Comparison of ENCODE assay signal across 16 cellular contexts in the genomic region with DNA sequence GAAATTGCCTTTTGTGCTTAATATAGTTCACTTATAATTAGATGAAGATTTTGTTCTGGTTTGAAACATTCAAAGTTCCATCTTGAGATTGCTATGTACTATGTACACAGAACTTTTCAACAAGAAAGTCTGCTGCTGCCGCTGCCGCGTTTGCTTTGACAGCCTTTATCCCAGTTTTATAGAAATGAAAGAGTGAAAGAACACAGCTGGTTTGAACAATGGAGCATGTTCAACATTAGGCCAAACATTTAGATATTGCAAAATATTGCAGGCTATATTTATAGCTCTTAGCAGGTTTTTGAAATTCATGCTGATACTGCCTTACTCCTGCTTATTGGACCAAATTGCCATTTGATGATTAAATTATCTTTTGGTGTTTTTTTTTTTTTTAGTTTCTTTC.
A peak's percentile ranks its signal among the peaks of the same experiment; 100 is the strongest.
DNase-seq lines count a peak whose midpoint lies in the region; ATAC-seq, FAIRE-seq and TF ChIP-seq lines count a peak whose summit lies in the region.
"Had no signal": no experiment of that assay in that cellular context is flagged by ENCODE, and none has a peak within 500 bp of the region (broad histone marks: within the 10 kb centered on the region; RNA-seq: fewer than 3 reads in every experiment).

No MANE protein-coding gene starts in this region.

- WGBS in gastroesophageal sphincter (ENCODE audit: low coverage in 1 of 2), 2 donors, result 17 to 23% methylated on average over 3 of the region's 3 CpGs
- 53 to 70% (median 65%) methylated on average over 3 of the region's 3 CpGs for WGBS in small intestine, 3 donors

- H3K4me1 Mint-ChIP-seq in astrocyte (ENCODE audit: low read depth, unreplicated experiment), result peaks cover 15% of the 10 kb centered on the region
- H3K4me1 Mint-ChIP-seq in activated T-helper 1 cell treated with anti-CD3 and anti-CD28 coated beads, Interleukin-12 subunit alpha, Interleukin-12 subunit beta, Interleukin-2, Interleukin-4 antibody, amounts not matched to agents 30 ng/mL and 10 ng/mL and 1 ng/mL, durations not matched to agents 14 hours and 24 hours and 36 hours (ENCODE audit: low read depth), result no peaks in the 10 kb centered on the region
- H3K4me1 Mint-ChIP-seq: activated CD4-positive, alpha-beta memory T cell treated with anti-CD3 and anti-CD28 coated beads, Interleukin-2, amount 10 ng/mL, durations not matched to agents 7 days and 5 days had no signal

- intact Hi-C loops in gastrocnemius medialis (cut with DNase I; ENCODE audit: low total_unique reads), result loop anchor here (10.0 kb wide), 1 partner anchor 303 kb away; a partner anchor contains a TSS
- intact Hi-C loops in activated T-helper 1 cell treated with anti-CD3 and anti-CD28 coated beads, Interleukin-12 subunit alpha, Interleukin-12 subunit beta, Interleukin-2, Interleukin-4 antibody, amounts not matched to agents 30 ng/mL and 10 ng/mL and 1 ng/mL, durations not matched to agents 14 hours and 24 hours and 36 hours (cut with micrococcal nuclease), result no loop called here

- in situ Hi-C loops in gastrocnemius medialis (cut with MboI; ENCODE audit: low sequenced_read_pairs in 4 of 4), result no loop called here

- H3K27me3 ChIP-seq in astrocyte (ENCODE audit: insufficient read depth, low read length) (no peaks in the 10 kb centered on the region), gastroesophageal sphincter (no peaks in the 10 kb centered on the region), gastrocnemius medialis (no peaks in the 10 kb centered on the region), small intestine (ENCODE audit: control insufficient read depth in 2 of 2, insufficient read depth in 2 of 2, low read length in 2 of 2) (no peaks in the 10 kb centered on the region)
- H3K27me3 ChIP-seq: cardiac muscle cell, spleen had no signal

- H3K4me1 ChIP-seq in astrocyte (ENCODE audit: insufficient read depth, low read length), result peaks cover 21% of the 10 kb centered on the region
- peaks cover 26 to 70% (median 33%) of the 10 kb centered on the region in 3 donors for H3K4me1 ChIP-seq in gastroesophageal sphincter
- H3K4me1 ChIP-seq in gastrocnemius medialis, result peaks cover 17 to 25% of the 10 kb centered on the region in 2 donors
- H3K4me1 ChIP-seq in small intestine (ENCODE audit: control insufficient read depth in 2 of 2, insufficient read depth in 1 of 2, low read depth in 1 of 2, low read length in 1 of 2), result peaks cover 0 to 4% of the 10 kb centered on the region in 2 donors
- H3K4me1 ChIP-seq: spleen had no signal

- H3K4me3 ChIP-seq in astrocyte (ENCODE audit: insufficient read depth, low read depth, low read length), result no peak overlapping the region
- H3K4me3 ChIP-seq in gastroesophageal sphincter, result no peak overlapping the region
- no peak overlapping the region for H3K4me3 ChIP-seq in gastrocnemius medialis
- no peak overlapping the region for H3K4me3 ChIP-seq in small intestine (ENCODE audit: low read depth in 1 of 2, low read length in 2 of 2)
- H3K4me3 ChIP-seq: cardiac muscle cell, spleen had no signal

- no peaks in the 10 kb centered on the region for H3K36me3 Mint-ChIP-seq in astrocyte (ENCODE audit: low read depth, unreplicated experiment)
- no peaks in the 10 kb centered on the region for H3K36me3 Mint-ChIP-seq in activated T-helper 1 cell treated with anti-CD3 and anti-CD28 coated beads, Interleukin-12 subunit alpha, Interleukin-12 subunit beta, Interleukin-2, Interleukin-4 antibody, amounts not matched to agents 30 ng/mL and 10 ng/mL and 1 ng/mL, durations not matched to agents 14 hours and 24 hours and 36 hours (ENCODE audit: low read depth)
- H3K36me3 Mint-ChIP-seq: activated naive CD8-positive, alpha-beta T cell had no signal

- H3K79me2 ChIP-seq in astrocyte (ENCODE audit: insufficient read depth, low read length), result no peaks in the 10 kb centered on the region

- no peak for TF ChIP-seq CTCF in astrocyte (IDR thresholded peaks at IDR 0.05; ENCODE audit: insufficient read depth, low read depth, low read length)
- no peak for TF ChIP-seq CTCF in gastroesophageal sphincter (IDR thresholded peaks at IDR 0.05)
- TF ChIP-seq CTCF in gastrocnemius medialis (IDR thresholded peaks at IDR 0.05 in 4 of 5, conservative IDR thresholded peaks at IDR 0.05 in 1 of 5), result no peak

- FAIRE-seq in astrocyte (lab: Jason Lieb, UNC) (no peak), small intestine (lab: Jason Lieb, UNC) (no peak)

- H3K9me3 Mint-ChIP-seq in astrocyte (ENCODE audit: unreplicated experiment), result no peaks in the 10 kb centered on the region
- H3K9me3 Mint-ChIP-seq in activated T-helper 1 cell treated with anti-CD3 and anti-CD28 coated beads, Interleukin-12 subunit alpha, Interleukin-12 subunit beta, Interleukin-2, Interleukin-4 antibody, amounts not matched to agents 30 ng/mL and 10 ng/mL and 1 ng/mL, durations not matched to agents 14 hours and 24 hours and 36 hours, result peaks cover 21% of the 10 kb centered on the region
- H3K9me3 Mint-ChIP-seq: activated CD4-positive, alpha-beta memory T cell treated with anti-CD3 and anti-CD28 coated beads, Interleukin-2, amount 10 ng/mL, durations not matched to agents 7 days and 5 days had no signal

- ATAC-seq in gastroesophageal sphincter, result peak; percentile 67
- peak; percentile 48 to 53 for ATAC-seq in gastrocnemius medialis
- ATAC-seq: left lobe of liver, Panc1 had no signal

- H3K27me3 Mint-ChIP-seq in astrocyte (ENCODE audit: low read depth, unreplicated experiment), result no peaks in the 10 kb centered on the region
- no peaks in the 10 kb centered on the region for H3K27me3 Mint-ChIP-seq in activated T-helper 1 cell treated with anti-CD3 and anti-CD28 coated beads, Interleukin-12 subunit alpha, Interleukin-12 subunit beta, Interleukin-2, Interleukin-4 antibody, amounts not matched to agents 30 ng/mL and 10 ng/mL and 1 ng/mL, durations not matched to agents 14 hours and 24 hours and 36 hours (ENCODE audit: insufficient read depth)
- H3K27me3 Mint-ChIP-seq: activated CD4-positive, alpha-beta memory T cell treated with anti-CD3 and anti-CD28 coated beads, Interleukin-2, amount 10 ng/mL, durations not matched to agents 7 days and 5 days had no signal

- no peak overlapping the region for H2AFZ ChIP-seq in astrocyte (ENCODE audit: low read depth, low read length)

- H4K20me1 ChIP-seq in astrocyte (ENCODE audit: insufficient read depth, low read length), result no peaks in the 10 kb centered on the region

- H3K9ac ChIP-seq in astrocyte (ENCODE audit: low read length), result no peak overlapping the region

- H3K4me3 Mint-ChIP-seq in astrocyte (ENCODE audit: unreplicated experiment), result no peak overlapping the region
- H3K4me3 Mint-ChIP-seq in activated T-helper 1 cell treated with anti-CD3 and anti-CD28 coated beads, Interleukin-12 subunit alpha, Interleukin-12 subunit beta, Interleukin-2, Interleukin-4 antibody, amounts not matched to agents 30 ng/mL and 10 ng/mL and 1 ng/mL, durations not matched to agents 14 hours and 24 hours and 36 hours, result no peak overlapping the region
- H3K4me3 Mint-ChIP-seq: activated CD4-positive, alpha-beta memory T cell treated with anti-CD3 and anti-CD28 coated beads, Interleukin-2, amount 10 ng/mL, durations not matched to agents 7 days and 5 days; activated naive CD8-positive, alpha-beta T cell had no signal

- H3K27ac Mint-ChIP-seq in astrocyte (ENCODE audit: unreplicated experiment), result peak overlapping the region; percentile 7
- H3K27ac Mint-ChIP-seq in activated T-helper 1 cell treated with anti-CD3 and anti-CD28 coated beads, Interleukin-12 subunit alpha, Interleukin-12 subunit beta, Interleukin-2, Interleukin-4 antibody, amounts not matched to agents 30 ng/mL and 10 ng/mL and 1 ng/mL, durations not matched to agents 14 hours and 24 hours and 36 hours, result no peak overlapping the region
- H3K27ac Mint-ChIP-seq: activated CD4-positive, alpha-beta memory T cell treated with anti-CD3 and anti-CD28 coated beads, Interleukin-2, amount 10 ng/mL, durations not matched to agents 7 days and 5 days; activated naive CD8-positive, alpha-beta T cell had no signal

- TF ChIP-seq POLR2A in gastroesophageal sphincter (IDR thresholded peaks at IDR 0.05), result no peak
- no peak for TF ChIP-seq POLR2A in gastrocnemius medialis (IDR thresholded peaks at IDR 0.05)

- H3K27ac ChIP-seq in astrocyte (ENCODE audit: low read depth, low read length), result no peak overlapping the region
- peak overlapping the region; percentile 76 to 89 (median 80) for H3K27ac ChIP-seq in gastroesophageal sphincter
- peak overlapping the region; percentile 42 to 64 (median 54) for H3K27ac ChIP-seq in gastrocnemius medialis
- H3K27ac ChIP-seq in small intestine (ENCODE audit: low read depth in 1 of 2, low read length in 1 of 2), result no peak overlapping the region
- H3K27ac ChIP-seq: cardiac muscle cell, spleen had no signal

- peak overlapping the region; percentile 9 for H3K4me2 ChIP-seq in astrocyte (ENCODE audit: low read length)

- no peaks in the 10 kb centered on the region for H3K9me3 ChIP-seq in astrocyte (ENCODE audit: insufficient read depth, low read depth, low read length)
- no peaks in the 10 kb centered on the region for H3K9me3 ChIP-seq in gastroesophageal sphincter
- no peaks in the 10 kb centered on the region for H3K9me3 ChIP-seq in gastrocnemius medialis
- no peaks in the 10 kb centered on the region for H3K9me3 ChIP-seq in small intestine (ENCODE audit: control insufficient read depth, low read depth)
- H3K9me3 ChIP-seq: spleen had no signal

- H3K36me3 ChIP-seq in astrocyte (ENCODE audit: insufficient read depth, low read length) (no peaks in the 10 kb centered on the region), gastroesophageal sphincter (no peaks in the 10 kb centered on the region), gastrocnemius medialis (no peaks in the 10 kb centered on the region), small intestine (ENCODE audit: control insufficient read depth in 2 of 2, insufficient read depth in 2 of 2, low read length in 2 of 2) (no peaks in the 10 kb centered on the region)
- H3K36me3 ChIP-seq: cardiac muscle cell, spleen had no signal

- DNase-seq in AG20443 (ENCODE audit: low spot score) (peak; percentile 11), astrocyte (ENCODE audit: low read depth) (no peak), gastrocnemius medialis (peak in 1 of 2 donors; percentile 22), small intestine (no peak)
- no peak for DNase-seq in activated CD8-positive, alpha-beta memory T cell treated with anti-CD3 and anti-CD28 coated beads for 24 hours
- DNase-seq in stimulated activated CD8-positive, alpha-beta memory T cell treated with anti-CD3 and anti-CD28 coated beads, Interleukin-4, amount 100 ng/mL, for 48 hours, result no peak
- no peak for DNase-seq in activated T-helper 1 cell treated with anti-CD3 and anti-CD28 coated beads, Interleukin-12 subunit alpha, Interleukin-12 subunit beta, Interleukin-2, Interleukin-4 antibody, amounts not matched to agents 30 ng/mL and 10 ng/mL and 1 ng/mL, durations not matched to agents 14 hours and 24 hours and 36 hours (ENCODE audit: low spot score)
- DNase-seq: activated CD4-positive, alpha-beta memory T cell treated with anti-CD3 and anti-CD28 coated beads, Interleukin-2, amount 10 ng/mL, durations not matched to agents 7 days and 5 days; activated T-cell treated with anti-CD3 and anti-CD28 coated beads, Interleukin-2, amount 50 U/mL, for 48 hours; NCI-H2171; spleen had no signal

- TF ChIP-seq EP300 in gastroesophageal sphincter (IDR thresholded peaks at IDR 0.05), result no peak

Comparison
In these comparisons a context has a peak if more than half of its experiments do, and no peak if none do; other contexts are left out.
1. H3K27ac ChIP-seq: peak in gastroesophageal sphincter (4 of 4) and gastrocnemius medialis (4 of 4); none in astrocyte (single experiment) and small intestine (0 of 2).